9 cellular contexts compared by ENCODE assay signal in genomic region chr7:93352881-93353280, GRCh38.
"Had no signal": no experiment of that assay in that cellular context is flagged by ENCODE, and none has a peak within 500 bp of the region (broad histone marks: within the 10 kb centered on the region; RNA-seq: fewer than 3 reads in every experiment).

No MANE protein-coding gene starts in this region.

- DNase-seq: GM23248, GOT3, H7, H9, HCEC 1CT, HFFc6 had no signal

- H3K36me3 ChIP-seq: HAP-1 had no signal

- H3K9ac ChIP-seq: GM23248 had no signal

- H3K4me2 ChIP-seq: GM23338 had no signal

- H3K27ac ChIP-seq: GM23248 had no signal

- ATAC-seq: GM23338, HCT116 had no signal

- H2AFZ ChIP-seq: GM23248, GM23338 had no signal

- H3K4me1 ChIP-seq: HAP-1 had no signal

- H3K4me3 ChIP-seq: GM23248, GM23338, HAP-1 had no signal

- H3K9me3 ChIP-seq: HAP-1 had no signal
